ENCODE assay signal across 8 cellular contexts in the genomic region with DNA sequence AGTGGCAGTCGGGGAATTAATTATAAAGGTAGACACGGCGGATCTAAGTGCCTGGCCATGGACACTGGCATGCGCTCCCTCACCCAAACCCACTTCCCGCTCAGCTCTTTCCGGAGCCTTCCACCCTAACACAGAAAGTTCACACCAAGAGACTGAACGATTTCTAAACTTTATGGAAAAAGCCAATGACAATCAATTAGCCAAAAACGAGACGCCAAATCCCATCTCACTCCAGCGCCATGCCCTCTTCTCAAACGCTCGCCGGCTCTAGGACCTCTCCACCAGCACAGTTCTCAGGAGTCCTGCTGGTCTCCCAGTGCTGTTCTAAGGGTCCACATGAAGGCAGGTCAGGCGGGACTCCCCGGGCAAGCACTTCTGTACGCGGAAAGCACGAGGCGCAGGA. TPM values are rescaled to one million over a fixed set of nuclear protein-coding genes. Genes with fewer than 3 reads are reported as not detected.
DNase-seq lines count a peak whose midpoint lies in the region; ATAC-seq and TF ChIP-seq lines count a peak whose summit lies in the region.

No MANE protein-coding gene starts in this region.

- H3K9me2 ChIP-seq in PC-3 (replicated peaks; ENCODE audit: low read length): no peaks in the 10 kb centered on the region

- POLR2A ChIA-PET in PC-3 (lab: Charles Lee; ENCODE audit: unreplicated experiment): no interaction called here

- peak overlapping the region; percentile 84 for H3K9ac ChIP-seq in PC-3 (ENCODE audit: low read length)

- peak overlapping the region; percentile 75 for H3K4me2 ChIP-seq in PC-3 (ENCODE audit: low read length)

- H3K27ac Mint-ChIP-seq in activated naive CD4-positive, alpha-beta T cell treated with anti-CD3 and anti-CD28 coated beads, Interleukin-2, amount 10 ng/mL, durations not matched to agents 7 days and 5 days: peak overlapping the region; percentile 96
- H3K27ac Mint-ChIP-seq in osteocyte (ENCODE audit: unreplicated experiment): peak overlapping the region; percentile 98

- no peaks in the 10 kb centered on the region for H3F3A ChIP-seq in PC-3 (ENCODE audit: low read length, unreplicated experiment)

- H3K79me2 ChIP-seq in PC-3 (ENCODE audit: low read length): peaks cover 31% of the 10 kb centered on the region

- H3K4me3 ChIP-seq in PC-3 (ENCODE audit: low read length) (peak overlapping the region; percentile 93), epithelial cell of proximal tubule (ENCODE audit: low read depth, low read length) (peak overlapping the region; percentile 98)

- peak overlapping the region; percentile 84 for H2AFZ ChIP-seq in PC-3 (ENCODE audit: low read length)

- 0 out of 2 replicates have a peak, but pooled peaks cover 5% of the 10 kb centered on the region for H4K20me1 ChIP-seq in PC-3 (ENCODE audit: low read length)

- H3K27me3 ChIP-seq in PC-3 (ENCODE audit: low read length): no peaks in the 10 kb centered on the region

- BruUV-seq in PC-3 (replicated peaks; lab: Mats Ljungman, UMichigan): no TSS peak

- H3K4me1 Mint-ChIP-seq in activated naive CD4-positive, alpha-beta T cell treated with anti-CD3 and anti-CD28 coated beads, Interleukin-2, amount 10 ng/mL, durations not matched to agents 7 days and 5 days: peaks cover 32% of the 10 kb centered on the region
- peaks cover 21% of the 10 kb centered on the region for H3K4me1 Mint-ChIP-seq in osteocyte (ENCODE audit: unreplicated experiment)

- peaks cover 19% of the 10 kb centered on the region for H3K4me1 ChIP-seq in PC-3 (ENCODE audit: insufficient read depth, low read length)

- peaks cover 6% of the 10 kb centered on the region for H3K27me3 Mint-ChIP-seq in activated naive CD4-positive, alpha-beta T cell treated with anti-CD3 and anti-CD28 coated beads, Interleukin-2, amount 10 ng/mL, durations not matched to agents 7 days and 5 days
- H3K27me3 Mint-ChIP-seq in osteocyte (ENCODE audit: unreplicated experiment): no peaks in the 10 kb centered on the region

- no peak for ATAC-seq in PC-3

- no peaks in the 10 kb centered on the region for H3K36me3 ChIP-seq in PC-3 (ENCODE audit: low read depth, low read length)

- peak overlapping the region; percentile 28 for H3K27ac ChIP-seq in PC-3 (ENCODE audit: low read length)

- no peaks in the 10 kb centered on the region for H3K9me3 ChIP-seq in PC-3 (ENCODE audit: low read length)

- intact Hi-C loops in PC-3 (cut with micrococcal nuclease): no loop called here

- H3K4me3 Mint-ChIP-seq in activated naive CD4-positive, alpha-beta T cell treated with anti-CD3 and anti-CD28 coated beads, Interleukin-2, amount 10 ng/mL, durations not matched to agents 7 days and 5 days: peak overlapping the region; percentile 91
- H3K4me3 Mint-ChIP-seq in osteocyte (ENCODE audit: unreplicated experiment): peak overlapping the region; percentile 93

- TF ChIP-seq CTCF in PC-3 (conservative IDR thresholded peaks at IDR 0.05; ENCODE audit: low read depth, low read length) (no peak), epithelial cell of proximal tubule (conservative IDR thresholded peaks at IDR 0.05; ENCODE audit: low read depth, low read length) (no peak), osteocyte (IDR thresholded peaks at IDR 0.05) (no peak)

- CTCF ChIA-PET in activated naive CD4-positive, alpha-beta T cell treated with anti-CD3 and anti-CD28 coated beads, Interleukin-2, amount 10 ng/mL, durations not matched to agents 7 days and 5 days (lab: Charles Lee): interaction anchor here (1.1 kb wide), 1 partner anchor 155 kb away, joined by 5 read pairs; no protein-coding TSS in a partner anchor
- CTCF ChIA-PET in PC-3 (lab: Charles Lee): no interaction called here

- peaks cover 10% of the 10 kb centered on the region for H3K36me3 Mint-ChIP-seq in activated naive CD4-positive, alpha-beta T cell treated with anti-CD3 and anti-CD28 coated beads, Interleukin-2, amount 10 ng/mL, durations not matched to agents 7 days and 5 days
- no peaks in the 10 kb centered on the region for H3K36me3 Mint-ChIP-seq in osteocyte (ENCODE audit: unreplicated experiment)

- no peaks in the 10 kb centered on the region for H3K9me3 Mint-ChIP-seq in activated naive CD4-positive, alpha-beta T cell treated with anti-CD3 and anti-CD28 coated beads, Interleukin-2, amount 10 ng/mL, durations not matched to agents 7 days and 5 days
- H3K9me3 Mint-ChIP-seq in osteocyte (ENCODE audit: unreplicated experiment): no peaks in the 10 kb centered on the region

- no peak for DNase-seq in activated naive CD4-positive, alpha-beta T cell treated with anti-CD3 and anti-CD28 coated beads, Interleukin-2, amount 10 ng/mL, durations not matched to agents 7 days and 5 days
- no peak for DNase-seq in activated naive CD4-positive, alpha-beta T cell treated with anti-CD3 and anti-CD28 coated beads, Interleukin-2, amount 50 U/mL, for 16 hours
- no peak for DNase-seq in PC-3
- DNase-seq in epithelial cell of proximal tubule (ENCODE audit: low read depth): no peak
- no peak for DNase-seq in osteocyte (ENCODE audit: extremely low spot score, unreplicated experiment)
- DNase-seq in AG20443 (ENCODE audit: low spot score): no peak
- no peak for DNase-seq in T-helper 9 cell
- DNase-seq in DMS79 treated with DMSO at 0.1 percent for 48 hours (lab: John Stamatoyannopoulos, UW): no peak

RNA-seq across cellular contexts. Expression of a gene that starts 0.6 kb away (rescaled TPM):
- total RNA-seq in PC-3 (2014; rRNA removed): 124 and 139 TPM in 2 replicates
- total RNA-seq in epithelial cell of proximal tubule: 200 and 280 TPM in 2 replicates
- total RNA-seq in osteocyte: 132 and 134 TPM in 2 replicates

RNA-seq across cellular contexts. Expression of a gene that starts 55.6 kb away (rescaled TPM):
- total RNA-seq in PC-3 (2014; rRNA removed): 1.2 and 1.5 TPM in 2 replicates
- total RNA-seq in epithelial cell of proximal tubule: 0.22 and 0.52 TPM in 2 replicates
- total RNA-seq in osteocyte: 0.86 and 1.6 TPM in 2 replicates
